ENCODE assay signal across 1 cellular context in genomic region chr16:24539850-24540484, GRCh38.
TF ChIP-seq lines count a peak whose summit lies in the region.

No MANE protein-coding gene starts in this region.

TF ChIP-seq in HepG2, 621 proteins besides CTCF, POLR2A, EP300 and RAD21 (continued from another document and continues in another):
- TF ChIP-seq ZBTB43 (CRISPR knock-in tag; conservative IDR thresholded peaks at IDR 0.05) (no peak), ARNTL (CRISPR knock-in tag; IDR thresholded peaks at IDR 0.05) (no peak), CCDC6 (CRISPR knock-in tag; IDR thresholded peaks at IDR 0.05) (no peak), BRCA1 (CRISPR knock-in tag; IDR thresholded peaks at IDR 0.05) (no peak), SSRP1 (CRISPR knock-in tag; IDR thresholded peaks at IDR 0.05) (no peak), BRD4 (CRISPR knock-in tag; IDR thresholded peaks at IDR 0.05) (no peak), PITX1 (CRISPR knock-in tag; IDR thresholded peaks at IDR 0.05) (no peak), WIZ (CRISPR knock-in tag; IDR thresholded peaks at IDR 0.05) (0 out of 2 replicates have a peak, but pooled peaks have one; percentile 21), FOXA1 (IDR thresholded peaks at IDR 0.05) (no peak), FOXA1 (CRISPR knock-in tag; IDR thresholded peaks at IDR 0.05) (no peak), MED1 (CRISPR knock-in tag; IDR thresholded peaks at IDR 0.05) (no peak), TFE3 (CRISPR knock-in tag; IDR thresholded peaks at IDR 0.05) (no peak), ZNF563 (CRISPR knock-in tag; IDR thresholded peaks at IDR 0.05) (peak; percentile 95), IKZF1 (IDR thresholded peaks at IDR 0.05) (no peak), ZNF34 (CRISPR knock-in tag; IDR thresholded peaks at IDR 0.05; ENCODE audit: borderline replicate concordance) (no peak), ZNF816 (CRISPR knock-in tag; IDR thresholded peaks at IDR 0.05; ENCODE audit: borderline replicate concordance) (no peak), ZNF598 (CRISPR knock-in tag; IDR thresholded peaks at IDR 0.05; ENCODE audit: borderline replicate concordance) (no peak), ZC3H13 (CRISPR knock-in tag; IDR thresholded peaks at IDR 0.05) (no peak; the same call in 1 of the 2 replicates), RNF219 (CRISPR knock-in tag; IDR thresholded peaks at IDR 0.05) (peak; percentile 84; the same call in 1 of the 2 replicates), IRF2 (CRISPR knock-in tag; IDR thresholded peaks at IDR 0.05) (no peak), ZNF430 (CRISPR knock-in tag; IDR thresholded peaks at IDR 0.05) (no peak), CBFB (CRISPR knock-in tag; IDR thresholded peaks at IDR 0.05) (no peak), ZNF30 (CRISPR knock-in tag; IDR thresholded peaks at IDR 0.05) (no peak), KDM2A (CRISPR knock-in tag; IDR thresholded peaks at IDR 0.05; ENCODE audit: borderline replicate concordance, low read depth) (no peak; the same call in 1 of the 2 replicates), ARID2 (CRISPR knock-in tag; IDR thresholded peaks at IDR 0.05; ENCODE audit: borderline replicate concordance) (no peak), ZZZ3 (CRISPR knock-in tag; IDR thresholded peaks at IDR 0.05; ENCODE audit: borderline replicate concordance) (no peak), FOXK1 (CRISPR knock-in tag; IDR thresholded peaks at IDR 0.05; ENCODE audit: borderline replicate concordance, low read depth) (no peak), ZNF275 (CRISPR knock-in tag; IDR thresholded peaks at IDR 0.05; ENCODE audit: borderline replicate concordance) (no peak; the same call in 1 of the 2 replicates), MTA3 (CRISPR knock-in tag; IDR thresholded peaks at IDR 0.05) (no peak), ZBTB33 (CRISPR knock-in tag; IDR thresholded peaks at IDR 0.05) (no peak), RNF2 (conservative IDR thresholded peaks at IDR 0.05; ENCODE audit: low read depth) (no peak), MIXL1 (CRISPR knock-in tag; IDR thresholded peaks at IDR 0.05) (no peak), ZNF318 (CRISPR knock-in tag; IDR thresholded peaks at IDR 0.05) (0 out of 2 replicates have a peak, but pooled peaks have one; percentile 28), KLF16 (CRISPR knock-in tag; IDR thresholded peaks at IDR 0.05) (no peak), SRY (CRISPR knock-in tag; IDR thresholded peaks at IDR 0.05) (peak; percentile 90; the same call in 1 of the 2 replicates), KDM6A (CRISPR knock-in tag; IDR thresholded peaks at IDR 0.05; ENCODE audit: low read depth) (no peak), TSC22D2 (CRISPR knock-in tag; IDR thresholded peaks at IDR 0.05; ENCODE audit: borderline replicate concordance) (peak; percentile 1; the same call in 1 of the 2 replicates), ZNF280B (CRISPR knock-in tag; IDR thresholded peaks at IDR 0.05; ENCODE audit: borderline replicate concordance) (no peak), DZIP1 (CRISPR knock-in tag; IDR thresholded peaks at IDR 0.05) (0 out of 2 replicates have a peak, but pooled peaks have one; percentile 48), ZNF691 (CRISPR knock-in tag; IDR thresholded peaks at IDR 0.05; ENCODE audit: borderline replicate concordance, low read depth) (no peak), PCBP2 (optimal IDR thresholded peaks at IDR 0.05; ENCODE audit: low read depth, low read length, poor library complexity, severe bottlenecking) (no peak)
